ENCODE assay signal across 11 cellular contexts in the genomic region with DNA sequence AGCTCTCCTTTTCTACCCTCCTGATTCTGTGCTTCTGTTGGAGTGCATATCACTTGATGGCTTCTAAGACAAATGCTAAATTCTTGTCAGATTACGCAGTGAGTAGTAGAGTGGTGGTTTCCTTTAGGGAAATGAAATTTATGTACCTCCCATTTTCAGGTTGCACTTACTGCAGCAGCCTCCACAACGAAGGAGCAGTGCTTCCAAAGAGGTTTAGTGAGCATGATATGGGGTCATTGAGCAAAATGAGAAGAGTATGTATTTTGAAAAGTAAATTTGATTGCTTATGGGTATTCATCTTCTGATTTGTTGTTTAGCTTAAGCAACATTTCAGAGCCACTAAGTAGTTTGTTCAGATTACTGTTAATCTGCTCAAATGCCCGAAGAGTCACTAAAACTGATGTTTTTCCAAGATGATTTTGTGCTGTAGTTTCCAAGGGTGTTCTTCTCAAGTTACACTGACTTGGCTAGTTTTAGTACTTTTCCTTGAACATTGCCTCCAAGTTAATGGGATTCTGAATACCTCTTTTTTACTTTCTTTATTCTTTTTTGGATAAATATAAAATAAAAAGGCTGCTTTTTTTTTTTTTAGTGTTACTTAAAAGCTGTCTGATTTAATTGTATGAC.
A peak's percentile ranks its signal among the peaks of the same experiment; 100 is the strongest.
DNase-seq lines count a peak whose midpoint lies in the region; ATAC-seq, FAIRE-seq and TF ChIP-seq lines count a peak whose summit lies in the region.
"Had no signal": no experiment of that assay in that cellular context is flagged by ENCODE, and none has a peak within 500 bp of the region (broad histone marks: within the 10 kb centered on the region; RNA-seq: fewer than 3 reads in every experiment).

No MANE protein-coding gene starts in this region.

- H3K4me1 ChIP-seq in endothelial cell of umbilical vein (ENCODE audit: control insufficient read depth, extremely low read depth, insufficient read depth, low read length) (peaks cover 3% of the 10 kb centered on the region), spleen (peaks cover 20 to 92% (median 50%) of the 10 kb centered on the region in 6 donors), right lobe of liver (peaks cover 0 to 12% (median 6%) of the 10 kb centered on the region in 4 donors)

- WGBS in spleen, 5 donors, result 35 to 42% (median 41%) methylated on average over 3 of the region's 3 CpGs
- WGBS in right lobe of liver (ENCODE audit: insufficient coverage, low coverage, low lambda C conversion rate, missing lambda C conversion rate), result 57% methylated on average over 3 of the region's 3 CpGs

- H3K9me3 ChIP-seq in endothelial cell of umbilical vein (replicated peaks; ENCODE audit: control insufficient read depth, insufficient read depth, low read length) (no peaks in the 10 kb centered on the region), spleen (no peaks in the 10 kb centered on the region), right lobe of liver (no peaks in the 10 kb centered on the region)

- H3K27ac ChIP-seq in endothelial cell of umbilical vein (ENCODE audit: insufficient read depth, low read depth, low read length) (no peak overlapping the region), spleen (peak overlapping the region in 7 of 8 donors; percentile 36 to 95 (median 89)), right lobe of liver (no peak overlapping the region)

- no peak for TF ChIP-seq POLR2A in endothelial cell of umbilical vein (IDR thresholded peaks at IDR 0.05; ENCODE audit: low read depth, low read length)
- no peak for TF ChIP-seq POLR2A in spleen (IDR thresholded peaks at IDR 0.05)
- no peak for TF ChIP-seq POLR2A in right lobe of liver (IDR thresholded peaks at IDR 0.05)

- H3K79me2 ChIP-seq in endothelial cell of umbilical vein (ENCODE audit: control insufficient read depth, insufficient read depth, low read length), result no peaks in the 10 kb centered on the region

- no peaks in the 10 kb centered on the region for H4K20me1 ChIP-seq in endothelial cell of umbilical vein (replicated peaks; ENCODE audit: control insufficient read depth, extremely low read depth, insufficient read depth, low read length)

- no peaks in the 10 kb centered on the region for H3K9me3 Mint-ChIP-seq in activated CD8-positive, alpha-beta memory T cell treated with anti-CD3 and anti-CD28 coated beads, Interleukin-2, amount 10 ng/mL, durations not matched to agents 7 days and 5 days (ENCODE audit: low read depth)
- no peaks in the 10 kb centered on the region for H3K9me3 Mint-ChIP-seq in T-cell

- no TSS peak for BruUV-seq in endothelial cell of umbilical vein (replicated peaks; lab: Mats Ljungman, UMichigan)

- peak overlapping the region; percentile 13 for H3K27ac Mint-ChIP-seq in activated CD8-positive, alpha-beta memory T cell treated with anti-CD3 and anti-CD28 coated beads, Interleukin-2, amount 10 ng/mL, durations not matched to agents 7 days and 5 days
- H3K27ac Mint-ChIP-seq in T-cell, result peak overlapping the region; percentile 65 to 79

- H3K9me1 ChIP-seq in endothelial cell of umbilical vein (replicated peaks; ENCODE audit: control insufficient read depth, extremely low read depth, insufficient read depth, low read length), result no peaks in the 10 kb centered on the region

- H2AFZ ChIP-seq in endothelial cell of umbilical vein (ENCODE audit: low read depth, low read length), result no peak overlapping the region

- dilution Hi-C loops in endothelial cell of umbilical vein (cut with MboI; ENCODE audit: extremely low pct_ligation_motif_present, low sequenced_read_pairs), result no loop called here

- TF ChIP-seq CTCF in endothelial cell of umbilical vein (IDR thresholded peaks at IDR 0.05; ENCODE audit: extremely low read depth in 1 of 2, insufficient read depth in 1 of 2, low read depth in 1 of 2, low read length in 2 of 2), result no peak
- no peak for TF ChIP-seq CTCF in spleen (IDR thresholded peaks at IDR 0.05 in 8 of 11, conservative IDR thresholded peaks at IDR 0.05 in 3 of 11)
- TF ChIP-seq CTCF in right lobe of liver (IDR thresholded peaks at IDR 0.05), result no peak

- H3K4me3 ChIP-seq in endothelial cell of umbilical vein (replicated peaks in 1 of 3; ENCODE audit: insufficient read depth in 1 of 3, low read depth in 1 of 3, low read length in 3 of 3), result no peak overlapping the region
- H3K4me3 ChIP-seq in spleen, result peak overlapping the region in 1 of 8 donors; percentile 55
- no peak overlapping the region for H3K4me3 ChIP-seq in right lobe of liver

- H3K9ac ChIP-seq in endothelial cell of umbilical vein (replicated peaks; ENCODE audit: extremely low read depth, insufficient read depth, low read length), result no peak overlapping the region

- no peak for FAIRE-seq in endothelial cell of umbilical vein (lab: Jason Lieb, UNC)

- no peaks in the 10 kb centered on the region for H3K27me3 Mint-ChIP-seq in activated CD8-positive, alpha-beta memory T cell treated with anti-CD3 and anti-CD28 coated beads, Interleukin-2, amount 10 ng/mL, durations not matched to agents 7 days and 5 days
- H3K27me3 Mint-ChIP-seq in T-cell, result no peaks in the 10 kb centered on the region

- H3K36me3 ChIP-seq in endothelial cell of umbilical vein (ENCODE audit: control insufficient read depth in 2 of 2, extremely low read depth in 1 of 2, insufficient read depth in 2 of 2, low read length in 2 of 2) (no peaks in the 10 kb centered on the region), spleen (peaks cover 0 to 7% (median 0%) of the 10 kb centered on the region in 6 donors), right lobe of liver (no peaks in the 10 kb centered on the region)

- CTCF ChIA-PET in activated CD8-positive, alpha-beta memory T cell treated with anti-CD3 and anti-CD28 coated beads, Interleukin-2, amount 10 ng/mL, durations not matched to agents 7 days and 5 days (lab: Charles Lee), result no interaction called here
- CTCF ChIA-PET in T-cell (lab: Charles Lee), result interaction anchor here in 1 of 2 donors (0.6 to 1.4 kb wide), 2 partner anchors 11 to 148 kb away, joined by 4 to 5 read pairs; no protein-coding TSS in a partner anchor
- CTCF ChIA-PET in endothelial cell of umbilical vein (lab: Charles Lee), result interaction anchor here (0.7 to 1.3 kb wide), 3 partner anchors 8 to 79 kb away, joined by 4 to 5 read pairs (median 4); no protein-coding TSS in a partner anchor

- ATAC-seq in activated CD8-positive, alpha-beta memory T cell treated with anti-CD3 and anti-CD28 coated beads, Interleukin-2, amount 10 ng/mL, durations not matched to agents 7 days and 5 days, result no peak
- ATAC-seq in T-cell (replicated peaks in 1 of 4) (peak in 2 of 4 experiments; percentile 35 to 43), right lobe of liver (no peak), Right ventricle myocardium superior (ENCODE audit: poor library complexity) (no peak)

- peaks cover 13% of the 10 kb centered on the region for H3K36me3 Mint-ChIP-seq in activated CD8-positive, alpha-beta memory T cell treated with anti-CD3 and anti-CD28 coated beads, Interleukin-2, amount 10 ng/mL, durations not matched to agents 7 days and 5 days
- H3K36me3 Mint-ChIP-seq in T-cell, result peaks cover 6% of the 10 kb centered on the region

- DNase-seq in activated CD8-positive, alpha-beta memory T cell treated with anti-CD3 and anti-CD28 coated beads, Interleukin-2, amount 10 ng/mL, durations not matched to agents 7 days and 5 days, result no peak
- DNase-seq in activated CD8-positive, alpha-beta memory T cell treated with anti-CD3 and anti-CD28 coated beads, Interleukin-2, amount 50 U/mL, for 48 hours, result no peak
- DNase-seq in T-cell, result peak in 3 of 34 experiments; percentile 6 to 18 (median 13)
- DNase-seq in endothelial cell of umbilical vein (ENCODE audit: low read depth, low spot score), result peak; percentile 22
- DNase-seq in spleen, result no peak
- DNase-seq in right lobe of liver, result no peak
- no peak for DNase-seq in H4 (ENCODE audit: low spot score)
- no peak for DNase-seq in Right ventricle myocardium superior
- DNase-seq: ACHN, activated gamma-delta T cell, NCI-H2227 treated with DMSO at 0.1 percent for 48 hours had no signal

- H3K4me3 Mint-ChIP-seq in activated CD8-positive, alpha-beta memory T cell treated with anti-CD3 and anti-CD28 coated beads, Interleukin-2, amount 10 ng/mL, durations not matched to agents 7 days and 5 days, result no peak overlapping the region
- H3K4me3 Mint-ChIP-seq in T-cell, result peak overlapping the region in 1 of 3 donors; percentile 23

- H3K27me3 ChIP-seq in endothelial cell of umbilical vein (ENCODE audit: control insufficient read depth in 2 of 2, insufficient read depth in 2 of 2, low read length in 2 of 2) (no peaks in the 10 kb centered on the region), spleen (replicated peaks in 1 of 7) (no peaks in the 10 kb centered on the region), right lobe of liver (no peaks in the 10 kb centered on the region)

- peaks cover 39% of the 10 kb centered on the region for H3K4me1 Mint-ChIP-seq in activated CD8-positive, alpha-beta memory T cell treated with anti-CD3 and anti-CD28 coated beads, Interleukin-2, amount 10 ng/mL, durations not matched to agents 7 days and 5 days
- peaks cover 39 to 52% (median 50%) of the 10 kb centered on the region in 3 donors for H3K4me1 Mint-ChIP-seq in T-cell

- POLR2A ChIA-PET in T-cell (lab: Charles Lee), result interaction anchor here (0.5 to 0.7 kb wide), 4 partner anchors 12 to 109 kb away, joined by 3 to 4 read pairs (median 3); no protein-coding TSS in a partner anchor
- POLR2A ChIA-PET in endothelial cell of umbilical vein (lab: Charles Lee), result no interaction called here

- intact Hi-C loops in endothelial cell of umbilical vein (cut with micrococcal nuclease) (loop anchor here (2.0 kb wide), 1 partner anchor 80 kb away; a partner anchor contains a TSS), spleen (cut with DNase I; ENCODE audit: low total_unique reads) (loop anchor here (10.0 kb wide), 1 partner anchor 76 kb away; a partner anchor contains a TSS), right lobe of liver (cut with DNase I) (no loop called here), Right ventricle myocardium superior (cut with DNase I) (no loop called here)

- peak overlapping the region; percentile 21 for H3K4me2 ChIP-seq in endothelial cell of umbilical vein (ENCODE audit: insufficient read depth, low read length)

TF ChIP-seq in endothelial cell of umbilical vein, 7 proteins besides CTCF, POLR2A, EP300 and RAD21:
- TF ChIP-seq EZH2 (IDR thresholded peaks at IDR 0.05; ENCODE audit: borderline replicate concordance, low read depth, low read length, severe bottlenecking), result no peak
- no peak for TF ChIP-seq JUN (IDR thresholded peaks at IDR 0.05; ENCODE audit: borderline replicate concordance, insufficient read depth, insufficient read length, low read depth)
- no peak for TF ChIP-seq POLR2AphosphoS5 (IDR thresholded peaks at IDR 0.05; ENCODE audit: insufficient read depth, low read depth, low read length)
- TF ChIP-seq, protein P1, sequence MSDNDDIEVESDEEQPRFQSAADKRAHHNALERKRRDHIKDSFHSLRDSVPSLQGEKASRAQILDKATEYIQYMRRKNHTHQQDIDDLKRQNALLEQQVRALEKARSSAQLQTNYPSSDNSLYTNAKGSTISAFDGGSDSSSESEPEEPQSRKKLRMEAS (IDR thresholded peaks at IDR 0.05; ENCODE audit: insufficient read depth, insufficient read length), result no peak
- no peak for TF ChIP-seq FOS (IDR thresholded peaks at IDR 0.05; ENCODE audit: borderline replicate concordance, insufficient read depth, low read length)
- no peak for TF ChIP-seq MYC (IDR thresholded peaks at IDR 0.05; ENCODE audit: low read depth, low read length)
- TF ChIP-seq GATA2 (IDR thresholded peaks at IDR 0.05; ENCODE audit: insufficient read depth, insufficient read length, low read depth, low read length), result no peak
TF ChIP-seq in endothelial cell of umbilical vein: peak in this region for 0.

Comparison
In these comparisons a context has a peak if more than half of its experiments do, and no peak if none do; other contexts are left out.
1. H3K27ac ChIP-seq: peak in spleen (7 of 8); none in endothelial cell of umbilical vein (single experiment) and right lobe of liver (0 of 3).
2. intact Hi-C loops: an anchor here in endothelial cell of umbilical vein (2.0 kb wide) and spleen (10.0 kb wide); none called in right lobe of liver and Right ventricle myocardium superior.